20 cellular contexts compared by ENCODE assay signal in the genomic region with DNA sequence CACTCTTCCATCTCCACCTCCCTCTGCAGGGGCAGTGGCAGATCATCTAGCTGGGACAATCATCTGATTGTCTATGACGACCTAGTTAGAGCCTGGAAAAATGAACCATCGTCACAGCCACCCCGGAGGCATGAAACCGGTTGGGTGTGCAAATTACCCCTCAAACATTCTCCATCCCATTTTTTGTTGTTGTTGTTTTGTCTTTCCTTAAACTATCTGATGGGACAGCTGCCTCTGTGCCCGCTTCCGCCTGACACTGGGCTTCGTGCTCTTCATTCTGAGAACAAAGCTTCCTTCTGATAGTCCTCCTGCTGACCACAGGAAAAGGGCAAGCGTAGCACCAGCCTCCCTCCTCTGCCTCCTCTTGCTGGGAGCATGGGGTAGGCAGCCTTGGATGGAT. TPM values are rescaled to one million over a fixed set of nuclear protein-coding genes. Genes with fewer than 3 reads are reported as not detected.
A peak's percentile ranks its signal among the peaks of the same experiment; 100 is the strongest.
DNase-seq lines count a peak whose midpoint lies in the region; ATAC-seq, FAIRE-seq and TF ChIP-seq lines count a peak whose summit lies in the region.
"Had no signal": no experiment of that assay in that cellular context is flagged by ENCODE, and none has a peak within 500 bp of the region (broad histone marks: within the 10 kb centered on the region; RNA-seq: fewer than 3 reads in every experiment).

No MANE protein-coding gene starts in this region.

- no peaks in the 10 kb centered on the region for H3K36me3 Mint-ChIP-seq in glutamatergic neuron (ENCODE audit: unreplicated experiment)

- H3K27me3 Mint-ChIP-seq in glutamatergic neuron (ENCODE audit: unreplicated experiment) = peaks cover 20% of the 10 kb centered on the region
- H3K27me3 Mint-ChIP-seq: stimulated activated naive CD8-positive, alpha-beta T cell treated with anti-CD3 and anti-CD28 coated beads, Interleukin-15, amount 100 ng/mL, for 72 hours had no signal

- H3K4me1 Mint-ChIP-seq in glutamatergic neuron (ENCODE audit: low read depth, unreplicated experiment) = peaks cover 55% of the 10 kb centered on the region
- H3K4me1 Mint-ChIP-seq: stimulated activated naive CD8-positive, alpha-beta T cell treated with anti-CD3 and anti-CD28 coated beads, Interleukin-15, amount 100 ng/mL, for 72 hours had no signal

- no peaks in the 10 kb centered on the region for H3K9me3 ChIP-seq in right atrium auricular region
- H3K9me3 ChIP-seq: A549, Caco-2, mucosa of descending colon, prostate gland had no signal

- peak overlapping the region; percentile 74 to 85 for H3K27ac ChIP-seq in right atrium auricular region
- H3K27ac ChIP-seq: prostate gland had no signal

- no peak overlapping the region for H3K4me3 ChIP-seq in right atrium auricular region
- H3K4me3 ChIP-seq: A549, mucosa of descending colon, prostate gland had no signal

- H3K9me3 Mint-ChIP-seq in glutamatergic neuron (ENCODE audit: unreplicated experiment) = peaks cover 11% of the 10 kb centered on the region
- H3K9me3 Mint-ChIP-seq: activated T-helper 2 cell treated with anti-CD3 and anti-CD28 coated beads, Interferon-gamma antibody, Interleukin-2, Interleukin-4, amounts not matched to agents 10 μg/mL and 5 μg/mL and 100 μg/mL, durations not matched to agents 14 hours and 24 hours and 36 hours; HFFc6; stimulated activated naive CD8-positive, alpha-beta T cell treated with anti-CD3 and anti-CD28 coated beads, Interleukin-15, amount 100 ng/mL, for 72 hours; T-helper 1 cell treated with Interleukin-12 subunit alpha and Interleukin-12 subunit beta and Interleukin-4 antibody, amounts not matched to agents 30 μg/mL and 1 μg/mL, for 36 hours had no signal

- H3K27ac Mint-ChIP-seq in glutamatergic neuron (ENCODE audit: unreplicated experiment) = peak overlapping the region; percentile 48
- H3K27ac Mint-ChIP-seq: activated T-helper 2 cell treated with anti-CD3 and anti-CD28 coated beads, Interferon-gamma antibody, Interleukin-2, Interleukin-4, amounts not matched to agents 10 μg/mL and 5 μg/mL and 100 μg/mL, durations not matched to agents 14 hours and 24 hours and 36 hours; stimulated activated naive CD8-positive, alpha-beta T cell treated with anti-CD3 and anti-CD28 coated beads, Interleukin-15, amount 100 ng/mL, for 72 hours; T-helper 1 cell treated with Interleukin-12 subunit alpha and Interleukin-12 subunit beta and Interleukin-4 antibody, amounts not matched to agents 30 μg/mL and 1 μg/mL, for 36 hours had no signal

- no peak for FAIRE-seq in GM19239 (lab: Jason Lieb, UNC)
- FAIRE-seq: A549, endometrium had no signal

- no peaks in the 10 kb centered on the region for H3K27me3 ChIP-seq in right atrium auricular region

- DNase-seq in right atrium auricular region (ENCODE audit: low spot score) (no peak), Right ventricle myocardium inferior (ENCODE audit: missing footprints) (no peak), glutamatergic neuron (no peak), putamen (ENCODE audit: low spot score) (peak; percentile 83), GM19239 (ENCODE audit: insufficient read length, low spot score) (no peak), DMS 273 (lab: John Stamatoyannopoulos, UW; ENCODE audit: unreplicated experiment) (no peak), GM19240 (ENCODE audit: insufficient read length, low spot score) (no peak)
- DNase-seq: activated CD4-positive, alpha-beta T cell treated with anti-CD3 and anti-CD28 coated beads, Interleukin-2, amount 50 U/mL, for 4 hours; Caco-2; HFFc6; NCI-H226; OCI-M1; stimulated activated naive CD8-positive, alpha-beta T cell treated with anti-CD3 and anti-CD28 coated beads, Interleukin-15, amount 100 ng/mL, for 72 hours had no signal

- no peak overlapping the region for H3K4me3 Mint-ChIP-seq in glutamatergic neuron (ENCODE audit: unreplicated experiment)
- H3K4me3 Mint-ChIP-seq: HFFc6; stimulated activated naive CD8-positive, alpha-beta T cell treated with anti-CD3 and anti-CD28 coated beads, Interleukin-15, amount 100 ng/mL, for 72 hours; T-helper 1 cell treated with Interleukin-12 subunit alpha and Interleukin-12 subunit beta and Interleukin-4 antibody, amounts not matched to agents 30 μg/mL and 1 μg/mL, for 36 hours had no signal

- peaks cover 0 to 100% of the 10 kb centered on the region in 2 donors for H3K4me1 ChIP-seq in right atrium auricular region

- ATAC-seq in Right ventricle myocardium inferior (no peak), GM21529 (IDR thresholded peaks at IDR 0.05; ENCODE audit: unreplicated experiment) (no peak)
- ATAC-seq: A549; stimulated activated naive CD8-positive, alpha-beta T cell treated with anti-CD3 and anti-CD28 coated beads, Interleukin-15, amount 100 ng/mL, for 72 hours had no signal

- intact Hi-C loops in Right ventricle myocardium inferior (cut with DNase I) = no loop called here

- TF ChIP-seq CTCF in right atrium auricular region (IDR thresholded peaks at IDR 0.05) (no peak), glutamatergic neuron (IDR thresholded peaks at IDR 0.05; ENCODE audit: partially characterized antibody, unreplicated experiment) (no peak)

- no peaks in the 10 kb centered on the region for H3K36me3 ChIP-seq in right atrium auricular region
- H3K36me3 ChIP-seq: prostate gland had no signal

RNA-seq across cellular contexts. Expression of gene NDST1, which starts 7.0 kb away (rescaled TPM):
- total RNA-seq in right atrium auricular region = 10 to 100 TPM; 81.4 to 91.8 TPM
- total RNA-seq in Right ventricle myocardium inferior = 60.4 TPM
- 160 TPM for total RNA-seq in glutamatergic neuron (ENCODE audit: unreplicated experiment)

RNA-seq across cellular contexts. Expression of gene RPS14, which starts 51.4 kb away (rescaled TPM):
- total RNA-seq in right atrium auricular region = 1,000 to 10,000 TPM; 1,334 to 2,461 TPM
- total RNA-seq in Right ventricle myocardium inferior = 1,267 TPM
- 1,465 TPM for total RNA-seq in glutamatergic neuron (ENCODE audit: unreplicated experiment)
